Comparison of ENCODE assay signal across 17 cellular contexts in the genomic region with DNA sequence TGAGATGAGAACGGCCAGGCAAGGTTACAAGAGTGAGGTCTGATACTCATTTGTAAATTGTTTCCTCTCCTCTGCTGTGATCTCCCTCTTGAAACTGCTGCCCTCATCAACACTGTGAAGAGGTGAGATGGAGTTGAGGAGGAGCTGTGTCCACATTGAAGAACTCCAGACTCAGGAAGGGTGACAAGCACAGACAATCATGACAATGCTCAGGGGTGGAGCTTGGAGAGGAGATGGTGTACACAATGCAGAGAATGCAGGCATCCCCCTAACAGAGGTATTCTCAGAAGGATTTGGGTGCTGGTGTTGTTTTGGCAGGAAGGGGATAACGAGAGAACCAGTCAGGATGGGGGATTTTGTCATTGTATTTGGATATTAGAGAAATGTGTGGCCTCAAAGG. TPM values are rescaled to one million over a fixed set of nuclear protein-coding genes. Genes with fewer than 3 reads are reported as not detected.
DNase-seq lines count a peak whose midpoint lies in the region; ATAC-seq and TF ChIP-seq lines count a peak whose summit lies in the region.
"Had no signal": no experiment of that assay in that cellular context is flagged by ENCODE, and none has a peak within 500 bp of the region (broad histone marks: within the 10 kb centered on the region; RNA-seq: fewer than 3 reads in every experiment).

No MANE protein-coding gene starts in this region.

- H3K79me2 ChIP-seq in SK-N-SH (ENCODE audit: insufficient read depth) = no peaks in the 10 kb centered on the region

- TF ChIP-seq EP300 in SK-N-SH (IDR thresholded peaks at IDR 0.05; ENCODE audit: borderline replicate concordance in 1 of 2, low read depth in 1 of 2, low read length in 1 of 2) = no peak

- H3K9me3 ChIP-seq in SK-N-SH (no peaks in the 10 kb centered on the region), body of pancreas (no peaks in the 10 kb centered on the region), mesodermal cell (ENCODE audit: control insufficient read depth, low read length) (no peaks in the 10 kb centered on the region)
- H3K9me3 ChIP-seq: ovary, testis had no signal

- H3F3A ChIP-seq in SK-N-SH (replicated peaks; ENCODE audit: insufficient read depth) = no peaks in the 10 kb centered on the region

- no peak for TF ChIP-seq RAD21 in SK-N-SH (IDR thresholded peaks at IDR 0.05; ENCODE audit: low read length)

- H3K4me1 Mint-ChIP-seq in activated CD8-positive, alpha-beta T cell treated with anti-CD3 and anti-CD28 coated beads for 36 hours (ENCODE audit: low read depth) = peaks cover 2% of the 10 kb centered on the region

- intact Hi-C loops in body of pancreas (cut with DNase I) = no loop called here
- intact Hi-C loops in activated CD8-positive, alpha-beta T cell treated with anti-CD3 and anti-CD28 coated beads for 36 hours (cut with micrococcal nuclease) = no loop called here

- H3K36me3 Mint-ChIP-seq in activated CD8-positive, alpha-beta T cell treated with anti-CD3 and anti-CD28 coated beads for 36 hours (ENCODE audit: low read depth) = no peaks in the 10 kb centered on the region

- no peak overlapping the region for H3K4me3 Mint-ChIP-seq in activated CD8-positive, alpha-beta T cell treated with anti-CD3 and anti-CD28 coated beads for 36 hours

- H4K20me1 ChIP-seq in SK-N-SH (ENCODE audit: insufficient read depth) = no peaks in the 10 kb centered on the region

- CTCF ChIA-PET in SK-N-SH (lab: Yijun Ruan, JAX) = no interaction called here
- CTCF ChIA-PET in activated CD8-positive, alpha-beta T cell treated with anti-CD3 and anti-CD28 coated beads for 36 hours (lab: Charles Lee) = interaction anchor here (1.2 kb wide), 1 partner anchor 16 kb away, joined by 3 read pairs; no protein-coding TSS in a partner anchor

- WGBS in SK-N-SH (ENCODE audit: low lambda C conversion rate) = 68% methylated on average over 2 of the region's 2 CpGs
- 55 to 58% methylated on average over 2 of the region's 2 CpGs for WGBS in body of pancreas, 2 donors
- WGBS in mesodermal cell (ENCODE audit: insufficient coverage in 2 of 2), 2 experiments = 86 to 100% methylated on average over 1 to 2 of the region's 2 CpGs

- H3K27me3 ChIP-seq in SK-N-SH (ENCODE audit: insufficient read depth) = no peaks in the 10 kb centered on the region
- no peaks in the 10 kb centered on the region for H3K27me3 ChIP-seq in body of pancreas
- H3K27me3 ChIP-seq: ovary, testis had no signal

- ATAC-seq in SK-N-SH treated with all-trans-retinoic acid at 6 μM for 48 hours (no peak), body of pancreas (peak; percentile 40)
- ATAC-seq in activated CD8-positive, alpha-beta T cell treated with anti-CD3 and anti-CD28 coated beads for 36 hours = no peak

- peak overlapping the region; percentile 3; the same call in 1 of the 2 replicates for H3K4me2 ChIP-seq in SK-N-SH

- H3K4me1 ChIP-seq in SK-N-SH (ENCODE audit: control insufficient read depth in 1 of 2, insufficient read depth in 2 of 2, low read depth in 1 of 2, low read length in 1 of 2) (no peaks in the 10 kb centered on the region), body of pancreas (peaks cover 10% of the 10 kb centered on the region), mesodermal cell (ENCODE audit: control insufficient read depth, insufficient read depth, low read length, poor library complexity, severe bottlenecking) (peaks cover 20% of the 10 kb centered on the region)
- H3K4me1 ChIP-seq: testis had no signal

- no peak overlapping the region for H3K4me3 ChIP-seq in SK-N-SH (ENCODE audit: low read depth in 2 of 2, low read length in 1 of 2)
- no peak overlapping the region for H3K4me3 ChIP-seq in body of pancreas
- H3K4me3 ChIP-seq in mesodermal cell (ENCODE audit: extremely low read depth, insufficient read depth, low read length, poor library complexity, severe bottlenecking) = no peak overlapping the region
- H3K4me3 ChIP-seq: ovary, testis had no signal

- H3K27me3 Mint-ChIP-seq in activated CD8-positive, alpha-beta T cell treated with anti-CD3 and anti-CD28 coated beads for 36 hours = no peaks in the 10 kb centered on the region

- H3K9me2 ChIP-seq in SK-N-SH = no peaks in the 10 kb centered on the region

- no peaks in the 10 kb centered on the region for H3K36me3 ChIP-seq in SK-N-SH (replicated peaks in 1 of 2; ENCODE audit: control insufficient read depth in 1 of 2, insufficient read depth in 2 of 2, low read length in 1 of 2)
- no peaks in the 10 kb centered on the region for H3K36me3 ChIP-seq in body of pancreas (replicated peaks in 1 of 2; ENCODE audit: insufficient read depth in 1 of 2, low read depth in 2 of 2)
- H3K36me3 ChIP-seq in mesodermal cell (ENCODE audit: control insufficient read depth, insufficient read depth, low read length) = no peaks in the 10 kb centered on the region
- H3K36me3 ChIP-seq: ovary had no signal

- no peak for DNase-seq in SK-N-SH
- no peak for DNase-seq in body of pancreas
- DNase-seq in glomerular visceral epithelial cell (ENCODE audit: extremely low spot score) = no peak
- no peak for DNase-seq in activated CD8-positive, alpha-beta memory T cell treated with anti-CD3 and anti-CD28 coated beads, Interleukin-2, amount 50 U/mL, for 4 hours
- no peak for DNase-seq in activated CD8-positive, alpha-beta T cell treated with anti-CD3 and anti-CD28 coated beads for 36 hours
- DNase-seq in DMS 273 treated with DMSO at 0.1 percent for 48 hours (lab: John Stamatoyannopoulos, UW) = no peak
- DNase-seq: 8988T, activated gamma-delta T cell, C1 segment of cervical spinal cord, NCI-H1436 treated with DMSO at 0.1 percent for 48 hours, ovary, Right ventricle myocardium superior, testis had no signal

- TF ChIP-seq POLR2A in body of pancreas (IDR thresholded peaks at IDR 0.05) = no peak

- H3K27ac Mint-ChIP-seq in activated CD8-positive, alpha-beta T cell treated with anti-CD3 and anti-CD28 coated beads for 36 hours = no peak overlapping the region

- POLR2A ChIA-PET in SK-N-SH (lab: Yijun Ruan, JAX) = no interaction called here
- POLR2A ChIA-PET in activated CD8-positive, alpha-beta T cell treated with anti-CD3 and anti-CD28 coated beads for 36 hours (lab: Charles Lee) = no interaction called here

- no peak overlapping the region for H3K9ac ChIP-seq in SK-N-SH

- no peak for TF ChIP-seq CTCF in SK-N-SH (IDR thresholded peaks at IDR 0.05)
- no peak for TF ChIP-seq CTCF in body of pancreas (IDR thresholded peaks at IDR 0.05)
- TF ChIP-seq CTCF in activated CD8-positive, alpha-beta T cell treated with anti-CD3 and anti-CD28 coated beads for 36 hours (IDR thresholded peaks at IDR 0.05) = no peak

- H3K9me3 Mint-ChIP-seq in activated CD8-positive, alpha-beta T cell treated with anti-CD3 and anti-CD28 coated beads for 36 hours = no peaks in the 10 kb centered on the region

- peak overlapping the region; percentile 87; the same call in 1 of the 2 replicates for H2AFZ ChIP-seq in SK-N-SH (ENCODE audit: low read depth)

- H3K27ac ChIP-seq in SK-N-SH (ENCODE audit: low read depth in 2 of 2, low read length in 1 of 2) (no peak overlapping the region), body of pancreas (peak overlapping the region; percentile 5 to 75 (median 34)), mesodermal cell (ENCODE audit: low read depth, low read length, severe bottlenecking) (peak overlapping the region; percentile 55)
- H3K27ac ChIP-seq: ovary, testis had no signal

TF ChIP-seq in SK-N-SH, 30 proteins besides CTCF, POLR2A, EP300 and RAD21 (continues in another document):
- TF ChIP-seq PBX3 (IDR thresholded peaks at IDR 0.05) = no peak

TF ChIP-seq in SK-N-SH treated with all-trans-retinoic acid at 6 μM for 48 hours, 23 proteins besides CTCF, POLR2A, EP300 and RAD21 (continues in another document):
- TF ChIP-seq ZNF70 (CRISPR knock-in tag; IDR thresholded peaks at IDR 0.05) (no peak), ZNF565 (CRISPR knock-in tag; conservative IDR thresholded peaks at IDR 0.05; ENCODE audit: low read depth) (no peak), ESRRG (CRISPR knock-in tag; IDR thresholded peaks at IDR 0.05) (no peak), CSRNP3 (CRISPR knock-in tag; IDR thresholded peaks at IDR 0.05) (no peak), POU6F1 (CRISPR knock-in tag; IDR thresholded peaks at IDR 0.05; ENCODE audit: borderline replicate concordance, low read depth) (no peak)

RNA-seq across cellular contexts. Expression of gene MMP7, which starts 21.5 kb away (rescaled TPM):
- 0.13 and 0.36 TPM in 2 replicates for polyA plus RNA-seq in SK-N-SH (2012; rRNA removed)
- 0.29 and 0.36 TPM in 2 replicates for polyA plus RNA-seq in SK-N-SH (2012; cell fraction: cytosol; rRNA removed)
- polyA plus RNA-seq in SK-N-SH (2012; cell fraction: nucleus; rRNA removed) = 0.25 and 0.27 TPM in 2 replicates
- 100 to 1,000 TPM in 1 of 2 donors, 10 to 100 TPM in 1; 54.5 to 105 TPM for total RNA-seq in body of pancreas
- polyA plus RNA-seq in mesodermal cell (2013, experiment 1 of 2) = 0.88 TPM
- polyA plus RNA-seq in mesodermal cell (2013, experiment 2 of 2) = not detected
- total RNA-seq in activated CD8-positive, alpha-beta T cell treated with anti-CD3 and anti-CD28 coated beads for 36 hours = not detected
- total RNA-seq: cerebellum, HT1080, Right ventricle myocardium superior had no signal

Comparison
In these comparisons a context has a peak if more than half of its experiments do, and no peak if none do; other contexts are left out.
1. H3K27ac ChIP-seq: peak in body of pancreas (4 of 4) and mesodermal cell (single experiment); none in SK-N-SH (0 of 2).
2. RNA of gene MMP7, which starts 21.5 kb away (total RNA-seq): 54.5 to 105 TPM in body of pancreas; not detected in activated CD8-positive, alpha-beta T cell treated with anti-CD3 and anti-CD28 coated beads for 36 hours; every median in the first group is over 10 times any median in the second.